ENCODE assay signal across 8 cellular contexts in the genomic region with DNA sequence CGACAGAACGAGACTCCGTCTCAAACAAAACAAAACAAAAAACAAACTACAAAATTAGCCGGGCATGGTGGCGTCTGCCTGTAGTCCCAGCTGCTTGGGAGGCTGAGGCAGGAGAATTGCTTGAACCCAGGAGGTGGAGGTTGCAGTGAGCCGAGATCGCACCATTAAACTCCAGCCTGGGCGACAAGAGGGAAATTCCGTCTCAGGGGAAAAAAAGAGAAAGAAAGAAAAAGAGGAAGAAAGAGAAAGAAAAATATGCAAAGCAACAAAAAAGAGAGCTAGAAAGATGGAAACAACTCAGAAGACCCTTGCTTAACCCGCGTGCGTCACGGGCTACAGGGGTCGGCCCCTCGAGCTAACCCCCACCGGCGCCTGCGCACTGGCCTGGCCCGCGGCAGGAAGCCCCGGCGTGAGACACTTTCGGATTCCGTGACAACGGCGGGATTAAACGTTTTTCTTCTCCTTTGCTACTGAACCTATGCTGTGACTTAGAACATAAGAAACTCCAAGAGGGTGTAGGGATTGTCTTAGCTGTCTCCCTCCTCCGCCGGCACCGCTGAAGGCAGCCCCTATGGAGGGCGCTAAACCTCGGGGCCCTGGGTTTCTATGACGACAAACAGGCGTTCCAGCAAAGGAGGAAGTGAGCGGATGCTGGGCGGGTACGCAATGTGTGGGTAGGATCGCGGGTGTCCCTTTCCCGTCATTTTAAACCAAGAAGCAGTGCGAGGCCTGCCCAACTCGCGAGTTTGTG. TPM values are rescaled to one million over a fixed set of nuclear protein-coding genes. Genes with fewer than 3 reads are reported as not detected.
DNase-seq lines count a peak whose midpoint lies in the region; ATAC-seq and TF ChIP-seq lines count a peak whose summit lies in the region.

A gene with protein sequence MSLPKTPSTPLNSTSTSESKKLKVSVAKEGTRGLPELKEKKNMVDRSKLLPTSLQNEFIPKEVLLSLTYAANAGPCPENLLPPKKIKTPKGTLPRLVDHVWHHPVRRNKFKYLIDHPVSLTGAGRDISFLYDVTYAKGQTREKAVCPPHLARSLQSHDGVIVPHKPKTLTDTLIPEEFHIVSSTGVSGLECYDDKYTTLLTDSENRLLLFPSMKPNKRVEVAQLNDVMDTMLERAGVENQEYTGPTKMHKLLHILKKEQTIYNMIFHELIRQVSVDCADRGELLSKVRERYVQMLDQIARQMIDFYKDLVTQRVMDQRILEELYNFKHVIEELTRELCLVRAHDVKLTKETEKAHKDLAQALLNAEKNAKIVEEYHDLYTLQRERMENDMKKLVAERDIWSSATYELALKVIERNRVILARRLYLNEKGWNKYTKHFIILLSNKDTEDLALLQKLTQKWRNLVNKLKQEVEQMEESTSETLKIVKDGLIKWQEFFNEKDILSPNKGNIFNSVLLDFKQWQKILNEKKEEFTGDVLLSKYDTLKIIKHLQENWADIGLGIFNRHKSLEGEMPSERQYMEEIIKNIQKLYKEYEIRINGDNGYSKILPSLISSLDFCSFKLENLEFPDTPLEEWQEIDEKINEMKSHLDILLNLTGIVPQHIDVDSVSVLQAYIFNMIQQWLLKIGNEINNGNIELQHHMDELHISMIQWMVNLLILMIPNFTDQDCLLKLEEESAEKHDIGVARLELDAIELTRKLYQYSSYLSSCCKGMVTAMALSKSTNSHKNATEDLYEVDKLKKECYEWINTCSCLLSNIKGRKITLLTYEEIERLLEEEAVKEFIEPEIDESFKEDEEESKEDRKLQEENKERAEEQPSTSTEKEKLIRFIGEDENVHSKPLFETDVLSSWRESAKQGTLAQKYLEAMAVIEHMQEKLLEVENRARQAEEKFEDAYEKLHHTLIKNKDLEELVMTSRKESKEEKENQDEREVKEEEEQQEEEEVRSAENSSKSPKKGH (plus strand): TSS at position 630 of the 751 bp plus-strand sequence. CDS start 539 bp downstream, outside the sequence.

- peak within 1 kb of the TSS; percentile 95 for H3K4me3 Mint-ChIP-seq in activated T-helper 17 cell treated with anti-CD3 and anti-CD28 coated beads, Interleukin-2, amount 50 U/mL, for 72 hours
- peak within 1 kb of the TSS; percentile 98 for H3K4me3 Mint-ChIP-seq in natural killer cell treated with Interleukin-12 subunit alpha and Interleukin-12 subunit beta and Interleukin-15 and Interleukin-18, amount 100 ng/mL, for 72 hours

- peak; percentile 88 for DNase-seq in Daoy (ENCODE audit: low read depth)
- peak; percentile 95 for DNase-seq in GM23248
- DNase-seq in Karpas-422 = peak; percentile 96
- DNase-seq in RPMI7951 (ENCODE audit: low read depth) = peak; percentile 82
- peak; percentile 90 for DNase-seq in fibroblast of pulmonary artery (ENCODE audit: low read depth)
- peak; percentile 92 for DNase-seq in natural killer cell treated with Interleukin-12 subunit alpha and Interleukin-12 subunit beta and Interleukin-15 and Interleukin-18, amount 100 ng/mL, for 72 hours (ENCODE audit: low spot score)
- DNase-seq in stimulated activated naive CD8-positive, alpha-beta T cell treated with anti-CD3 and anti-CD28 coated beads, Interleukin-15, Interleukin-2, amounts not matched to agents 100 U/mL and 50 U/mL, for 24 hours = peak; percentile 88

- H2AFZ ChIP-seq in GM23248 (peak within 1 kb of the TSS; percentile 96), Karpas-422 (ENCODE audit: low read length) (peak within 1 kb of the TSS; percentile 59)

- H3K9ac ChIP-seq in GM23248 = peak within 1 kb of the TSS; percentile 92
- H3K9ac ChIP-seq in Karpas-422 (ENCODE audit: low read length) = peak within 1 kb of the TSS; percentile 74

- H3K27me3 ChIP-seq in GM23248 (replicated peaks; ENCODE audit: insufficient read depth) (no peaks in the 10 kb centered on the region), Karpas-422 (ENCODE audit: low read length) (no peaks in the 10 kb centered on the region)

- no peaks in the 10 kb centered on the region for H3K9me3 ChIP-seq in GM23248 (ENCODE audit: low read depth)
- no peaks in the 10 kb centered on the region for H3K9me3 ChIP-seq in Karpas-422 (ENCODE audit: low read length)

- H4K20me1 ChIP-seq in GM23248 (ENCODE audit: insufficient read depth) = no peaks in the 10 kb centered on the region
- no peaks in the 10 kb centered on the region for H4K20me1 ChIP-seq in Karpas-422 (ENCODE audit: insufficient read depth, low read depth, low read length)

- 10 to 12% methylated on average over 34 to 43 of the region's 43 CpGs for WGBS in GM23248 (ENCODE audit: low coverage in 1 of 2, low lambda C conversion rate in 2 of 2, missing lambda C conversion rate in 2 of 2), 2 experiments

- no peaks in the 10 kb centered on the region for H3K36me3 ChIP-seq in GM23248 (ENCODE audit: low read depth)
- no peaks in the 10 kb centered on the region for H3K36me3 ChIP-seq in Karpas-422 (ENCODE audit: insufficient read depth, low read length)

- in situ Hi-C loops in GM23248 (cut with MboI) = loop anchor here (25.0 kb wide), 1 partner anchor 828 kb away; no protein-coding TSS in a partner anchor

- H3K27me3 Mint-ChIP-seq in activated T-helper 17 cell treated with anti-CD3 and anti-CD28 coated beads, Interleukin-2, amount 50 U/mL, for 72 hours = no peaks in the 10 kb centered on the region
- peaks cover 0 to 5% of the 10 kb centered on the region in 2 donors for H3K27me3 Mint-ChIP-seq in natural killer cell treated with Interleukin-12 subunit alpha and Interleukin-12 subunit beta and Interleukin-15 and Interleukin-18, amount 100 ng/mL, for 72 hours

- no peaks in the 10 kb centered on the region for H3K36me3 Mint-ChIP-seq in activated T-helper 17 cell treated with anti-CD3 and anti-CD28 coated beads, Interleukin-2, amount 50 U/mL, for 72 hours (ENCODE audit: low read depth)
- no peaks in the 10 kb centered on the region for H3K36me3 Mint-ChIP-seq in natural killer cell treated with Interleukin-12 subunit alpha and Interleukin-12 subunit beta and Interleukin-15 and Interleukin-18, amount 100 ng/mL, for 72 hours

- H3K79me2 ChIP-seq in GM23248 (ENCODE audit: insufficient read depth) (no peaks in the 10 kb centered on the region), Karpas-422 (ENCODE audit: low read length) (no peaks in the 10 kb centered on the region)

- H3K9me2 ChIP-seq in GM23248 (ENCODE audit: insufficient read depth) = no peaks in the 10 kb centered on the region
- H3K9me2 ChIP-seq in Karpas-422 (replicated peaks; ENCODE audit: insufficient read depth, low read length) = no peaks in the 10 kb centered on the region

- ATAC-seq in activated T-helper 17 cell treated with anti-CD3 and anti-CD28 coated beads, Interleukin-2, amount 50 U/mL, for 72 hours (replicated peaks) = peak; percentile 97
- peak; percentile 95 to 96 for ATAC-seq in natural killer cell treated with Interleukin-12 subunit alpha and Interleukin-12 subunit beta and Interleukin-15 and Interleukin-18, amount 100 ng/mL, for 72 hours
- peak; percentile 97 for ATAC-seq in stimulated activated naive CD8-positive, alpha-beta T cell treated with anti-CD3 and anti-CD28 coated beads, Interleukin-15, Interleukin-2, amounts not matched to agents 100 U/mL and 50 U/mL, for 24 hours

- H3K27ac ChIP-seq in GM23248 = peak within 1 kb of the TSS; percentile 94
- H3K27ac ChIP-seq in Karpas-422 (ENCODE audit: low read length) = peak within 1 kb of the TSS; percentile 83

- H3F3A ChIP-seq in GM23248 (ENCODE audit: insufficient read depth) = no peaks in the 10 kb centered on the region

- no peaks in the 10 kb centered on the region for H3K4me1 Mint-ChIP-seq in activated T-helper 17 cell treated with anti-CD3 and anti-CD28 coated beads, Interleukin-2, amount 50 U/mL, for 72 hours
- H3K4me1 Mint-ChIP-seq in natural killer cell treated with Interleukin-12 subunit alpha and Interleukin-12 subunit beta and Interleukin-15 and Interleukin-18, amount 100 ng/mL, for 72 hours (ENCODE audit: low read depth in 2 of 2) = peaks cover 9 to 15% of the 10 kb centered on the region in 2 donors

- H3K4me3 ChIP-seq in GM23248 (peak within 1 kb of the TSS; percentile 93), Karpas-422 (ENCODE audit: low read length) (peak within 1 kb of the TSS; percentile 75), fibroblast of pulmonary artery (replicated peaks; ENCODE audit: low read depth, low read length) (peak within 1 kb of the TSS; percentile 78)

- TF ChIP-seq CTCF in fibroblast of pulmonary artery (IDR thresholded peaks at IDR 0.05; ENCODE audit: low read length, missing control alignments) = no peak

- H3K4me1 ChIP-seq in GM23248 (ENCODE audit: insufficient read depth) = no peaks in the 10 kb centered on the region
- peaks cover 11% of the 10 kb centered on the region for H3K4me1 ChIP-seq in Karpas-422 (ENCODE audit: low read length)

- H3K9me3 Mint-ChIP-seq in activated T-helper 17 cell treated with anti-CD3 and anti-CD28 coated beads, Interleukin-2, amount 50 U/mL, for 72 hours = no peaks in the 10 kb centered on the region
- no peaks in the 10 kb centered on the region for H3K9me3 Mint-ChIP-seq in natural killer cell treated with Interleukin-12 subunit alpha and Interleukin-12 subunit beta and Interleukin-15 and Interleukin-18, amount 100 ng/mL, for 72 hours

- peak within 1 kb of the TSS; percentile 100 for H3K27ac Mint-ChIP-seq in activated T-helper 17 cell treated with anti-CD3 and anti-CD28 coated beads, Interleukin-2, amount 50 U/mL, for 72 hours
- peak within 1 kb of the TSS; percentile 99 for H3K27ac Mint-ChIP-seq in natural killer cell treated with Interleukin-12 subunit alpha and Interleukin-12 subunit beta and Interleukin-15 and Interleukin-18, amount 100 ng/mL, for 72 hours

- peak within 1 kb of the TSS; percentile 89 for H3K4me2 ChIP-seq in GM23248 (ENCODE audit: unreplicated experiment)
- H3K4me2 ChIP-seq in Karpas-422 (ENCODE audit: low read depth, low read length, poor library complexity, severe bottlenecking) = peak within 1 kb of the TSS; percentile 78

RNA-seq across cellular contexts. Expression of the gene that starts here (rescaled TPM):
- total RNA-seq in Daoy (2014; rRNA removed; shearing (Covaris generic)) = 3.7 TPM in 1 of 2 replicates, not detected in the other
- total RNA-seq in GM23248 (2014; rRNA removed; shearing (Covaris generic)) = not detected in 2 replicates
- polyA plus RNA-seq in GM23248 (2016; fragmentation: Nextera tagmentation; extraction: Ambion mirVana) = not detected in 2 replicates
- 0.15 and 1.4 TPM in 2 replicates for total RNA-seq in Karpas-422 (2014; rRNA removed; shearing (Covaris generic); ENCODE audit: low replicate concordance)
- total RNA-seq in RPMI7951 (2014; rRNA removed; shearing (Covaris generic)) = not detected in 2 replicates
- total RNA-seq in activated T-helper 17 cell treated with anti-CD3 and anti-CD28 coated beads, Interleukin-2, amount 50 U/mL, for 72 hours = not detected
- total RNA-seq in natural killer cell treated with Interleukin-12 subunit alpha and Interleukin-12 subunit beta and Interleukin-15 and Interleukin-18, amount 100 ng/mL, for 72 hours = under 1 TPM in 1 of 2 donors, not detected in 1; 0.81 TPM

Comparison
In these comparisons a context has a peak if more than half of its experiments do, and no peak if none do; other contexts are left out.
1. Peak in every context shown above with its lines: DNase-seq, ATAC-seq, H3K4me3 ChIP-seq and H3K27ac ChIP-seq.
2. Peak in DNase-seq, H3K4me3 ChIP-seq, H3K27ac ChIP-seq, H3K9ac ChIP-seq and H3K4me2 ChIP-seq in GM23248; RNA of the gene not detected or under 1 TPM.
3. Peak in DNase-seq in RPMI7951; RNA of the gene not detected or under 1 TPM.
4. Peak in ATAC-seq in activated T-helper 17 cell treated with anti-CD3 and anti-CD28 coated beads, Interleukin-2, amount 50 U/mL, for 72 hours; RNA of the gene not detected or under 1 TPM.
5. Peak in DNase-seq and ATAC-seq in natural killer cell treated with Interleukin-12 subunit alpha and Interleukin-12 subunit beta and Interleukin-15 and Interleukin-18, amount 100 ng/mL, for 72 hours; RNA of the gene not detected or under 1 TPM.